ENCODE assay signal across 8 cellular contexts in genomic region chr3:184250167-184250828, GRCh38. TPM values are rescaled to one million over a fixed set of nuclear protein-coding genes. Genes with fewer than 3 reads are reported as not detected.
DNase-seq lines count a peak whose midpoint lies in the region; ATAC-seq and TF ChIP-seq lines count a peak whose summit lies in the region.

No MANE protein-coding gene starts in this region.

- peaks cover 0 to 7% (median 3%) of the 10 kb centered on the region in 9 donors for H3K36me3 ChIP-seq in heart right ventricle
- H3K36me3 ChIP-seq in upper lobe of right lung, result peaks cover 6% of the 10 kb centered on the region

- H3K4me3 Mint-ChIP-seq in activated naive CD8-positive, alpha-beta T cell treated with anti-CD3 and anti-CD28 coated beads, Interleukin-2, amount 10 ng/mL, durations not matched to agents 7 days and 5 days, result peak overlapping the region; percentile 98

- H3K27me3 ChIP-seq in heart right ventricle, result no peaks in the 10 kb centered on the region
- no peaks in the 10 kb centered on the region for H3K27me3 ChIP-seq in upper lobe of right lung

- TF ChIP-seq CTCF in GM10266 (IDR thresholded peaks at IDR 0.05; ENCODE audit: control insufficient read depth, insufficient read depth, low read depth, missing control alignments), result peak; percentile 100
- peak; percentile 86 to 97 (median 93) for TF ChIP-seq CTCF in heart right ventricle (IDR thresholded peaks at IDR 0.05)
- peak; percentile 97 for TF ChIP-seq CTCF in upper lobe of right lung (IDR thresholded peaks at IDR 0.05)

- WGBS in heart right ventricle, 2 donors, result 13 to 14% methylated on average over 20 of the region's 20 CpGs

- H3K27ac ChIP-seq in heart right ventricle, result peak overlapping the region in 9 of 10 donors; percentile 77 to 94 (median 83)
- peak overlapping the region; percentile 77 for H3K27ac ChIP-seq in upper lobe of right lung

- DNase-seq in GM10266 (ENCODE audit: extremely low spot score) (peak; percentile 96), NCI-H1092 (lab: John Stamatoyannopoulos, UW) (peak; percentile 86), heart right ventricle (peak; percentile 80 to 85), posterior vena cava (ENCODE audit: low spot score) (peak; percentile 94), upper lobe of right lung (peak; percentile 91)
- peak; percentile 86 for DNase-seq in activated naive CD8-positive, alpha-beta T cell treated with anti-CD3 and anti-CD28 coated beads, Interleukin-2, amount 10 ng/mL, durations not matched to agents 7 days and 5 days

- peak overlapping the region; percentile 63 to 92 (median 82) for H3K4me3 ChIP-seq in heart right ventricle
- H3K4me3 ChIP-seq in upper lobe of right lung, result peak overlapping the region; percentile 91

- ATAC-seq in HG02642 (IDR thresholded peaks at IDR 0.05; ENCODE audit: poor library complexity, unreplicated experiment) (peak; percentile 60), SK-N-SH treated with all-trans-retinoic acid at 6 μM for 48 hours (peak; percentile 85), heart right ventricle (peak; percentile 71 to 90 (median 85)), upper lobe of right lung (peak; percentile 87)
- ATAC-seq in activated naive CD8-positive, alpha-beta T cell treated with anti-CD3 and anti-CD28 coated beads, Interleukin-2, amount 10 ng/mL, durations not matched to agents 7 days and 5 days (ENCODE audit: low read depth), result peak; percentile 62

- POLR2A ChIA-PET in activated naive CD8-positive, alpha-beta T cell treated with anti-CD3 and anti-CD28 coated beads, Interleukin-2, amount 10 ng/mL, durations not matched to agents 7 days and 5 days (lab: Charles Lee), result interaction anchor here (0.6 to 1.2 kb wide), 2 partner anchors 10 to 22 kb away, joined by 3 read pairs; no protein-coding TSS in a partner anchor

- H3K9me3 Mint-ChIP-seq in activated naive CD8-positive, alpha-beta T cell treated with anti-CD3 and anti-CD28 coated beads, Interleukin-2, amount 10 ng/mL, durations not matched to agents 7 days and 5 days, result no peaks in the 10 kb centered on the region

- no peaks in the 10 kb centered on the region for H3K27me3 Mint-ChIP-seq in activated naive CD8-positive, alpha-beta T cell treated with anti-CD3 and anti-CD28 coated beads, Interleukin-2, amount 10 ng/mL, durations not matched to agents 7 days and 5 days

- H3K9me3 ChIP-seq in heart right ventricle (no peaks in the 10 kb centered on the region), upper lobe of right lung (no peaks in the 10 kb centered on the region)

- H3K4me1 ChIP-seq in heart right ventricle (peaks cover 0 to 23% (median 18%) of the 10 kb centered on the region in 9 donors), upper lobe of right lung (peaks cover 8% of the 10 kb centered on the region)

- intact Hi-C loops in heart right ventricle (cut with DNase I) (loop anchor here in 3 of 10 donors (5.0 kb wide), 3 partner anchors 113 to 353 kb away; partner anchors contain the start of genes ABCC5 (in 1 of the 3) and EIF2B5 (in 1 of the 3)), posterior vena cava (cut with DNase I) (no loop called here), upper lobe of right lung (cut with DNase I) (no loop called here)

- H3K27ac Mint-ChIP-seq in activated naive CD8-positive, alpha-beta T cell treated with anti-CD3 and anti-CD28 coated beads, Interleukin-2, amount 10 ng/mL, durations not matched to agents 7 days and 5 days, result peak overlapping the region; percentile 97

- H3K36me3 Mint-ChIP-seq in activated naive CD8-positive, alpha-beta T cell treated with anti-CD3 and anti-CD28 coated beads, Interleukin-2, amount 10 ng/mL, durations not matched to agents 7 days and 5 days, result no peaks in the 10 kb centered on the region

- peaks cover 14% of the 10 kb centered on the region for H3K4me1 Mint-ChIP-seq in activated naive CD8-positive, alpha-beta T cell treated with anti-CD3 and anti-CD28 coated beads, Interleukin-2, amount 10 ng/mL, durations not matched to agents 7 days and 5 days

TF ChIP-seq in SK-N-SH treated with all-trans-retinoic acid at 6 μM for 48 hours, 23 proteins besides CTCF, POLR2A, EP300 and RAD21:
- TF ChIP-seq ZNF8 (CRISPR knock-in tag; IDR thresholded peaks at IDR 0.05) (no peak), PPARA (CRISPR knock-in tag; IDR thresholded peaks at IDR 0.05; ENCODE audit: borderline replicate concordance) (no peak)

RNA-seq across cellular contexts. Expression of gene EEF1AKMT4, which starts 0.8 kb away (rescaled TPM):
- 1 to 10 TPM; 2.5 to 3.3 TPM for total RNA-seq in activated naive CD8-positive, alpha-beta T cell treated with anti-CD3 and anti-CD28 coated beads, Interleukin-2, amount 10 ng/mL, durations not matched to agents 7 days and 5 days
- total RNA-seq in heart right ventricle (1 to 10 TPM in 7 of 10 donors, under 1 TPM in 3; 0.49 to 2.3 (median 1.1) TPM), posterior vena cava (1 to 10 TPM; 1.3 to 2.5 TPM), upper lobe of right lung (2.7 TPM)
- 10 to 100 TPM in 1 of 2 donors, under 1 TPM in 1; 0.95 to 19.4 TPM for polyA plus RNA-seq in heart right ventricle

RNA-seq across cellular contexts. Expression of gene ALG3, which starts 1.5 kb away (rescaled TPM):
- total RNA-seq in activated naive CD8-positive, alpha-beta T cell treated with anti-CD3 and anti-CD28 coated beads, Interleukin-2, amount 10 ng/mL, durations not matched to agents 7 days and 5 days, result 10 to 100 TPM; 38.8 to 38.9 TPM
- total RNA-seq in heart right ventricle, result 10 to 100 TPM; 10.7 to 25.1 (median 13.3) TPM
- 10 to 100 TPM; 16.8 to 63.6 TPM for polyA plus RNA-seq in heart right ventricle
- total RNA-seq in posterior vena cava, result 10 to 100 TPM; 26.8 to 28.6 TPM
- 33.8 TPM for total RNA-seq in upper lobe of right lung

RNA-seq across cellular contexts. Expression of gene CAMK2N2, which starts 11.1 kb away (rescaled TPM):
- total RNA-seq in activated naive CD8-positive, alpha-beta T cell treated with anti-CD3 and anti-CD28 coated beads, Interleukin-2, amount 10 ng/mL, durations not matched to agents 7 days and 5 days, result not detected
- total RNA-seq in heart right ventricle, result under 1 TPM in 3 of 10 donors, not detected in 7; 0.20 to 0.30 (median 0.25) TPM
- polyA plus RNA-seq in heart right ventricle, result under 1 TPM in 1 of 2 donors, not detected in 1; 0.12 TPM
- total RNA-seq in posterior vena cava, result under 1 TPM in 1 of 2 donors, not detected in 1; 0.24 TPM
- not detected for total RNA-seq in upper lobe of right lung

RNA-seq across cellular contexts. Expression of gene VWA5B2, which starts 20.9 kb away (rescaled TPM):
- total RNA-seq in activated naive CD8-positive, alpha-beta T cell treated with anti-CD3 and anti-CD28 coated beads, Interleukin-2, amount 10 ng/mL, durations not matched to agents 7 days and 5 days, result under 1 TPM in 1 of 2 experiments, not detected in 1; 0.25 TPM
- total RNA-seq in heart right ventricle (under 1 TPM in 1 of 10 donors, not detected in 9; 0.09 TPM), posterior vena cava (under 1 TPM in 1 of 2 donors, not detected in 1; 0.38 TPM), upper lobe of right lung (not detected)
- polyA plus RNA-seq in heart right ventricle, result under 1 TPM in 1 of 2 donors, not detected in 1; 0.03 TPM

RNA-seq across cellular contexts. Expression of gene ECE2, which starts 25.5 kb away (rescaled TPM):
- total RNA-seq in activated naive CD8-positive, alpha-beta T cell treated with anti-CD3 and anti-CD28 coated beads, Interleukin-2, amount 10 ng/mL, durations not matched to agents 7 days and 5 days, result not detected
- total RNA-seq in heart right ventricle (under 1 TPM in 2 of 10 donors, not detected in 8; 0.20 to 0.28 TPM), posterior vena cava (not detected), upper lobe of right lung (not detected)
- polyA plus RNA-seq in heart right ventricle, result not detected

Comparison
In these comparisons a context has a peak if more than half of its experiments do, and no peak if none do; other contexts are left out.
1. Peak in every context shown above with its lines: DNase-seq, ATAC-seq, H3K4me3 ChIP-seq and H3K27ac ChIP-seq.